ENCODE assay signal across 18 cellular contexts in the genomic region with DNA sequence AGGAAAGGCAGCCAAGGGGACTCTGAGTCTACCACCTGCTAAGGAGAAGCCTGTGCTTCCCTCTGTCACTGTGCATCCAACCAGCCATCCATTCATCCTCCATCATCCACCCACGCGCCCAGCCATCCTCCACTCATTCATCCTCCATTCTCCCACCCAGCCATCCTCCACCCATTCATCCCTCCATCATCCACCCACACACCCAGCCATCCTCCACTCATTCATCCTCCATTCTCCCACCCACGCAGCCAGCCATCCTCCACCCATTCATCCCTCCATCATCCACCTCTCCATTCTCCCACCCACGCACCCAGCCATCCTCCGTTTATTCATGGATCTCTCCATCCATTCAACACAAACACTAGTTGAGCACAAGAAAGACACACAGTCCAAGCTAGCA.
A peak's percentile ranks its signal among the peaks of the same experiment; 100 is the strongest.
DNase-seq lines count a peak whose midpoint lies in the region; ATAC-seq and TF ChIP-seq lines count a peak whose summit lies in the region.
"Had no signal": no experiment of that assay in that cellular context is flagged by ENCODE, and none has a peak within 500 bp of the region (broad histone marks: within the 10 kb centered on the region; RNA-seq: fewer than 3 reads in every experiment).

No MANE protein-coding gene starts in this region.

- H3K9ac ChIP-seq in mammary epithelial cell (ENCODE audit: insufficient read depth, low read length) (no peak overlapping the region), neuronal stem cell (ENCODE audit: low read depth, low read length, poor library complexity) (no peak overlapping the region)
- H3K9ac ChIP-seq: BLaER1 had no signal

- H4K20me1 ChIP-seq in mammary epithelial cell (ENCODE audit: insufficient read depth, low read length), result no peaks in the 10 kb centered on the region
- H4K20me1 ChIP-seq: BLaER1 had no signal

- peak overlapping the region; percentile 35 for H3K18ac ChIP-seq in neuronal stem cell (ENCODE audit: low read length)

- BruUV-seq in MCF 10A (replicated peaks; lab: Mats Ljungman, UMichigan), result no TSS peak
- BruUV-seq in mammary epithelial cell (replicated peaks; lab: Mats Ljungman, UMichigan), result no TSS peak

- no peak overlapping the region for H3K4ac ChIP-seq in neuronal stem cell (ENCODE audit: low read length)

- no peaks in the 10 kb centered on the region for H3K9me3 Mint-ChIP-seq in MCF 10A (ENCODE audit: unreplicated experiment)
- H3K9me3 Mint-ChIP-seq in chondrocyte (ENCODE audit: low read depth), result no peaks in the 10 kb centered on the region
- H3K9me3 Mint-ChIP-seq: CD4-positive, alpha-beta memory T cell had no signal

- no peak overlapping the region for H3K4me2 ChIP-seq in mammary epithelial cell (ENCODE audit: insufficient read depth, low read depth, low read length)
- no peak overlapping the region for H3K4me2 ChIP-seq in neuronal stem cell (ENCODE audit: insufficient read depth, low read length, poor library complexity, severe bottlenecking)
- H3K4me2 ChIP-seq: A549, BLaER1 had no signal

- H2AK5ac ChIP-seq in neuronal stem cell (ENCODE audit: low read depth, low read length), result peak overlapping the region; percentile 88

- H3K79me2 ChIP-seq in mammary epithelial cell (ENCODE audit: insufficient read depth, low read length), result no peaks in the 10 kb centered on the region

- WGBS in mammary epithelial cell (ENCODE audit: low coverage, missing lambda C conversion rate), result 64% methylated on average over 5 of the region's 5 CpGs
- 100% methylated on average over 5 of the region's 5 CpGs; no CpG with 5 or more reads in 1 of the 2 donors for WGBS in neuronal stem cell (ENCODE audit: extremely low coverage in 2 of 2, insufficient read length in 2 of 2, insufficient replicate concordance in 1 of 2), 2 donors
- WGBS in spleen, 5 donors, result 88 to 96% (median 93%) methylated on average over 5 of the region's 5 CpGs

- H3K4me1 Mint-ChIP-seq in MCF 10A (ENCODE audit: insufficient read depth, unreplicated experiment) (peaks cover 5% of the 10 kb centered on the region), chondrocyte (ENCODE audit: low read depth) (no peaks in the 10 kb centered on the region)
- H3K4me1 Mint-ChIP-seq: CD14-positive monocyte; CD4-positive, alpha-beta memory T cell had no signal

- H3K14ac ChIP-seq in neuronal stem cell (ENCODE audit: low read length), result no peak overlapping the region

- no peak for ATAC-seq in left colon
- ATAC-seq: HCT116 had no signal

- H3K36me3 ChIP-seq in mammary epithelial cell (ENCODE audit: insufficient read depth, low read length) (no peaks in the 10 kb centered on the region), neuronal stem cell (replicated peaks in 1 of 2; ENCODE audit: control insufficient read depth in 2 of 2, insufficient read depth in 2 of 2, low read length in 2 of 2) (no peaks in the 10 kb centered on the region), spleen (no peaks in the 10 kb centered on the region)
- H3K36me3 ChIP-seq: BLaER1 had no signal

- H3K27me3 ChIP-seq in mammary epithelial cell (ENCODE audit: insufficient read depth, low read length) (no peaks in the 10 kb centered on the region), neuronal stem cell (ENCODE audit: control insufficient read depth in 3 of 3, insufficient read depth in 3 of 3, low read depth in 1 of 3, low read length in 3 of 3) (peaks cover 0 to 5% (median 0%) of the 10 kb centered on the region in 3 experiments), spleen (replicated peaks in 1 of 7) (peaks cover 0 to 4% (median 0%) of the 10 kb centered on the region in 7 donors)
- H3K27me3 ChIP-seq: BLaER1 had no signal

- H2BK120ac ChIP-seq in neuronal stem cell (ENCODE audit: low read depth, low read length), result no peak overlapping the region

- H3K4me1 ChIP-seq in mammary epithelial cell (ENCODE audit: insufficient read depth, low read length), result no peaks in the 10 kb centered on the region
- peaks cover 0 to 6% of the 10 kb centered on the region in 2 donors for H3K4me1 ChIP-seq in neuronal stem cell (ENCODE audit: control insufficient read depth in 2 of 2, insufficient read depth in 1 of 2, low read depth in 1 of 2, low read length in 2 of 2)
- no peaks in the 10 kb centered on the region for H3K4me1 ChIP-seq in spleen
- H3K4me1 ChIP-seq: A549, BLaER1 had no signal

- H2BK5ac ChIP-seq in neuronal stem cell (ENCODE audit: low read length), result no peak overlapping the region

- H3K4me3 Mint-ChIP-seq in MCF 10A (ENCODE audit: unreplicated experiment) (no peak overlapping the region), chondrocyte (ENCODE audit: unreplicated experiment) (no peak overlapping the region)
- H3K4me3 Mint-ChIP-seq: CD14-positive monocyte; CD4-positive, alpha-beta memory T cell had no signal

- no peaks in the 10 kb centered on the region for H3K36me3 Mint-ChIP-seq in MCF 10A (ENCODE audit: insufficient read depth, unreplicated experiment)
- H3K36me3 Mint-ChIP-seq in chondrocyte (ENCODE audit: low read depth), result no peaks in the 10 kb centered on the region
- H3K36me3 Mint-ChIP-seq: CD14-positive monocyte; CD4-positive, alpha-beta memory T cell had no signal

- DNase-seq in MCF 10A (ENCODE audit: unreplicated experiment) (no peak), mammary epithelial cell (no peak), chondrocyte (ENCODE audit: low spot score) (peak; percentile 42), neuronal stem cell (ENCODE audit: low spot score) (no peak), AML-193 (lab: John Stamatoyannopoulos, UW) (no peak), left colon (no peak), spleen (no peak)
- DNase-seq: CD4-positive, alpha-beta memory T cell; DMS153; DMS79; GDM1; GOT3; KBM-7 had no signal

- H2AFZ ChIP-seq in mammary epithelial cell (ENCODE audit: low read depth, low read length) (no peak overlapping the region), neuronal stem cell (ENCODE audit: low read length) (no peak overlapping the region)

- intact Hi-C loops in MCF 10A (cut with micrococcal nuclease), result no loop called here
- intact Hi-C loops in mammary epithelial cell (cut with micrococcal nuclease), result loop anchor here (5.0 kb wide), 1 partner anchor 43 kb away; no protein-coding TSS in a partner anchor
- intact Hi-C loops in left colon (cut with DNase I, micrococcal nuclease), result no loop called here
- intact Hi-C loops in spleen (cut with DNase I; ENCODE audit: low total_unique reads), result no loop called here

- H3K27ac ChIP-seq in mammary epithelial cell (ENCODE audit: insufficient read depth, low read depth, low read length) (no peak overlapping the region), neuronal stem cell (replicated peaks; ENCODE audit: low read length) (no peak overlapping the region), spleen (no peak overlapping the region)
- H3K27ac ChIP-seq: 22Rv1, A549, BLaER1 had no signal

- TF ChIP-seq CTCF in MCF 10A (IDR thresholded peaks at IDR 0.05; ENCODE audit: unreplicated experiment) (no peak), mammary epithelial cell (conservative IDR thresholded peaks at IDR 0.05 in 1 of 2, IDR thresholded peaks at IDR 0.05 in 1 of 2; ENCODE audit: extremely low read depth in 1 of 2, insufficient read depth in 1 of 2, low read depth in 1 of 2, low read length in 2 of 2) (no peak), chondrocyte (IDR thresholded peaks at IDR 0.05) (no peak), spleen (IDR thresholded peaks at IDR 0.05 in 8 of 11, conservative IDR thresholded peaks at IDR 0.05 in 3 of 11) (no peak)

- POLR2A ChIA-PET in MCF 10A (lab: Yijun Ruan, JAX), result interaction anchor here (1.1 kb wide), 1 partner anchor 9 kb away, joined by 3 read pairs; no protein-coding TSS in a partner anchor

- dilution Hi-C loops in mammary epithelial cell (cut with HindIII; ENCODE audit: low sequenced_read_pairs), result no loop called here

- H3K9me3 ChIP-seq in mammary epithelial cell (replicated peaks; ENCODE audit: insufficient read depth, low read length), result no peaks in the 10 kb centered on the region
- no peaks in the 10 kb centered on the region for H3K9me3 ChIP-seq in neuronal stem cell (replicated peaks in 1 of 2; ENCODE audit: control insufficient read depth in 2 of 2, insufficient read depth in 1 of 2, low read depth in 1 of 2, low read length in 2 of 2)
- H3K9me3 ChIP-seq in spleen, result no peaks in the 10 kb centered on the region
- H3K9me3 ChIP-seq: A549, BLaER1 had no signal

- no peaks in the 10 kb centered on the region for H3K79me1 ChIP-seq in neuronal stem cell (ENCODE audit: low read depth, low read length)

- no peak overlapping the region for H4K91ac ChIP-seq in neuronal stem cell (ENCODE audit: low read depth, low read length, poor library complexity)

- in situ Hi-C loops in mammary epithelial cell (cut with MboI; ENCODE audit: low sequenced_read_pairs in 2 of 2), result no loop called here

- no peak for TF ChIP-seq POLR2A in spleen (IDR thresholded peaks at IDR 0.05)

- H4K8ac ChIP-seq in neuronal stem cell (ENCODE audit: low read depth, low read length), result no peak overlapping the region

- no peak overlapping the region for H3K4me3 ChIP-seq in mammary epithelial cell (replicated peaks in 1 of 3; ENCODE audit: insufficient read depth in 1 of 3, low read depth in 2 of 3, low read length in 3 of 3)
- H3K4me3 ChIP-seq in neuronal stem cell (ENCODE audit: low read length in 2 of 2), result no peak overlapping the region
- no peak overlapping the region for H3K4me3 ChIP-seq in spleen
- H3K4me3 ChIP-seq: A549, BLaER1 had no signal

- peak overlapping the region; percentile 18 for H2BK12ac ChIP-seq in neuronal stem cell (ENCODE audit: low read length)

- no peaks in the 10 kb centered on the region for H3K27me3 Mint-ChIP-seq in MCF 10A (ENCODE audit: insufficient read depth, unreplicated experiment)
- H3K27me3 Mint-ChIP-seq in chondrocyte (ENCODE audit: low read depth), result peaks cover 15% of the 10 kb centered on the region

- H2BK15ac ChIP-seq in neuronal stem cell (ENCODE audit: low read length), result peak overlapping the region; percentile 65

- H3K23ac ChIP-seq in neuronal stem cell (ENCODE audit: low read depth, low read length, poor library complexity), result no peak overlapping the region

- CTCF ChIA-PET in MCF 10A (lab: Yijun Ruan, JAX), result interaction anchor here (0.5 kb wide), 1 partner anchor 12 kb away, joined by 3 read pairs; no protein-coding TSS in a partner anchor
- CTCF ChIA-PET in mammary epithelial cell (lab: Charles Lee; ENCODE audit: low non-redundant PET), result no interaction called here

- peak overlapping the region; percentile 52 for H3K27ac Mint-ChIP-seq in MCF 10A (ENCODE audit: low read depth, unreplicated experiment)
- H3K27ac Mint-ChIP-seq in chondrocyte (ENCODE audit: unreplicated experiment), result no peak overlapping the region
- H3K27ac Mint-ChIP-seq: CD14-positive monocyte; CD4-positive, alpha-beta memory T cell had no signal
